Comparison of ENCODE assay signal across 1 cellular context in the genomic region with DNA sequence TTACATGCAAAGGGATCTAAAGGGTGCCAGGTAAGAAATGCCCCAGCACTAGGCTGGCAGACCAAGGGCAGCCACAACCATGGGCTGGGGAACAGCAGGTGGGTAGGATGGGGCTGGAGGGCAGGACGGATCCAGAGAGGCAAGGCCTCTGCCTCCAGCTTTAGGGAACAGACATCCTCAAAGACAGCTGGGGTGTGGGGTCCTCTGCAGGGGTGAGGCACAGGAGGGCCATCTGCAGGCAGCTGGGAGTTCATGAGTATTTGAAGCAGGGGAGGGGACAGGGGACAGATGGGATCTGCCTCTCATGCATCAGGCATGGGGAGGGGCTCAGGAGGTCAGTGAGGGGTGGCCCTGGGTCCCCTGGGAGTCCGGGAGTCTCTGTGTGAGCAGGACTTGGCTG.
TF ChIP-seq lines count a peak whose summit lies in the region.

No MANE protein-coding gene starts in this region.

TF ChIP-seq in HepG2, 621 proteins besides CTCF, POLR2A, EP300 and RAD21:
- TF ChIP-seq, protein P1, sequence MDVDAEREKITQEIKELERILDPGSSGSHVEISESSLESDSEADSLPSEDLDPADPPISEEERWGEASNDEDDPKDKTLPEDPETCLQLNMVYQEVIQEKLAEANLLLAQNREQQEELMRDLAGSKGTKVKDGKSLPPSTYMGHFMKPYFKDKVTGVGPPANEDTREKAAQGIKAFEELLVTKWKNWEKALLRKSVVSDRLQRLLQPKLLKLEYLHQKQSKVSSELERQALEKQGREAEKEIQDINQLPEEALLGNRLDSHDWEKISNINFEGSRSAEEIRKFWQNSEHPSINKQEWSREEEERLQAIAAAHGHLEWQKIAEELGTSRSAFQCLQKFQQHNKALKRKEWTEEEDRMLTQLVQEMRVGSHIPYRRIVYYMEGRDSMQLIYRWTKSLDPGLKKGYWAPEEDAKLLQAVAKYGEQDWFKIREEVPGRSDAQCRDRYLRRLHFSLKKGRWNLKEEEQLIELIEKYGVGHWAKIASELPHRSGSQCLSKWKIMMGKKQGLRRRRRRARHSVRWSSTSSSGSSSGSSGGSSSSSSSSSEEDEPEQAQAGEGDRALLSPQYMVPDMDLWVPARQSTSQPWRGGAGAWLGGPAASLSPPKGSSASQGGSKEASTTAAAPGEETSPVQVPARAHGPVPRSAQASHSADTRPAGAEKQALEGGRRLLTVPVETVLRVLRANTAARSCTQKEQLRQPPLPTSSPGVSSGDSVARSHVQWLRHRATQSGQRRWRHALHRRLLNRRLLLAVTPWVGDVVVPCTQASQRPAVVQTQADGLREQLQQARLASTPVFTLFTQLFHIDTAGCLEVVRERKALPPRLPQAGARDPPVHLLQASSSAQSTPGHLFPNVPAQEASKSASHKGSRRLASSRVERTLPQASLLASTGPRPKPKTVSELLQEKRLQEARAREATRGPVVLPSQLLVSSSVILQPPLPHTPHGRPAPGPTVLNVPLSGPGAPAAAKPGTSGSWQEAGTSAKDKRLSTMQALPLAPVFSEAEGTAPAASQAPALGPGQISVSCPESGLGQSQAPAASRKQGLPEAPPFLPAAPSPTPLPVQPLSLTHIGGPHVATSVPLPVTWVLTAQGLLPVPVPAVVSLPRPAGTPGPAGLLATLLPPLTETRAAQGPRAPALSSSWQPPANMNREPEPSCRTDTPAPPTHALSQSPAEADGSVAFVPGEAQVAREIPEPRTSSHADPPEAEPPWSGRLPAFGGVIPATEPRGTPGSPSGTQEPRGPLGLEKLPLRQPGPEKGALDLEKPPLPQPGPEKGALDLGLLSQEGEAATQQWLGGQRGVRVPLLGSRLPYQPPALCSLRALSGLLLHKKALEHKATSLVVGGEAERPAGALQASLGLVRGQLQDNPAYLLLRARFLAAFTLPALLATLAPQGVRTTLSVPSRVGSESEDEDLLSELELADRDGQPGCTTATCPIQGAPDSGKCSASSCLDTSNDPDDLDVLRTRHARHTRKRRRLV (CRISPR knock-in tag; IDR thresholded peaks at IDR 0.05), result 0 out of 2 replicates have a peak, but pooled peaks have one; percentile 28
- TF ChIP-seq BORCS8-MEF2B (CRISPR knock-in tag; IDR thresholded peaks at IDR 0.05) (no peak), ZNF331 (CRISPR knock-in tag; IDR thresholded peaks at IDR 0.05) (no peak), ZNF225 (CRISPR knock-in tag; IDR thresholded peaks at IDR 0.05) (no peak), ZSCAN25 (CRISPR knock-in tag; IDR thresholded peaks at IDR 0.05) (peak; percentile 86), ZNF772 (CRISPR knock-in tag; IDR thresholded peaks at IDR 0.05) (0 out of 2 replicates have a peak, but pooled peaks have one; percentile 2)
- TF ChIP-seq, protein P2, sequence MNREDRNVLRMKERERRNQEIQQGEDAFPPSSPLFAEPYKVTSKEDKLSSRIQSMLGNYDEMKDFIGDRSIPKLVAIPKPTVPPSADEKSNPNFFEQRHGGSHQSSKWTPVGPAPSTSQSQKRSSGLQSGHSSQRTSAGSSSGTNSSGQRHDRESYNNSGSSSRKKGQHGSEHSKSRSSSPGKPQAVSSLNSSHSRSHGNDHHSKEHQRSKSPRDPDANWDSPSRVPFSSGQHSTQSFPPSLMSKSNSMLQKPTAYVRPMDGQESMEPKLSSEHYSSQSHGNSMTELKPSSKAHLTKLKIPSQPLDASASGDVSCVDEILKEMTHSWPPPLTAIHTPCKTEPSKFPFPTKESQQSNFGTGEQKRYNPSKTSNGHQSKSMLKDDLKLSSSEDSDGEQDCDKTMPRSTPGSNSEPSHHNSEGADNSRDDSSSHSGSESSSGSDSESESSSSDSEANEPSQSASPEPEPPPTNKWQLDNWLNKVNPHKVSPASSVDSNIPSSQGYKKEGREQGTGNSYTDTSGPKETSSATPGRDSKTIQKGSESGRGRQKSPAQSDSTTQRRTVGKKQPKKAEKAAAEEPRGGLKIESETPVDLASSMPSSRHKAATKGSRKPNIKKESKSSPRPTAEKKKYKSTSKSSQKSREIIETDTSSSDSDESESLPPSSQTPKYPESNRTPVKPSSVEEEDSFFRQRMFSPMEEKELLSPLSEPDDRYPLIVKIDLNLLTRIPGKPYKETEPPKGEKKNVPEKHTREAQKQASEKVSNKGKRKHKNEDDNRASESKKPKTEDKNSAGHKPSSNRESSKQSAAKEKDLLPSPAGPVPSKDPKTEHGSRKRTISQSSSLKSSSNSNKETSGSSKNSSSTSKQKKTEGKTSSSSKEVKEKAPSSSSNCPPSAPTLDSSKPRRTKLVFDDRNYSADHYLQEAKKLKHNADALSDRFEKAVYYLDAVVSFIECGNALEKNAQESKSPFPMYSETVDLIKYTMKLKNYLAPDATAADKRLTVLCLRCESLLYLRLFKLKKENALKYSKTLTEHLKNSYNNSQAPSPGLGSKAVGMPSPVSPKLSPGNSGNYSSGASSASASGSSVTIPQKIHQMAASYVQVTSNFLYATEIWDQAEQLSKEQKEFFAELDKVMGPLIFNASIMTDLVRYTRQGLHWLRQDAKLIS (CRISPR knock-in tag; IDR thresholded peaks at IDR 0.05), result no peak
